ENCODE assay signal across 9 cellular contexts in the genomic region with DNA sequence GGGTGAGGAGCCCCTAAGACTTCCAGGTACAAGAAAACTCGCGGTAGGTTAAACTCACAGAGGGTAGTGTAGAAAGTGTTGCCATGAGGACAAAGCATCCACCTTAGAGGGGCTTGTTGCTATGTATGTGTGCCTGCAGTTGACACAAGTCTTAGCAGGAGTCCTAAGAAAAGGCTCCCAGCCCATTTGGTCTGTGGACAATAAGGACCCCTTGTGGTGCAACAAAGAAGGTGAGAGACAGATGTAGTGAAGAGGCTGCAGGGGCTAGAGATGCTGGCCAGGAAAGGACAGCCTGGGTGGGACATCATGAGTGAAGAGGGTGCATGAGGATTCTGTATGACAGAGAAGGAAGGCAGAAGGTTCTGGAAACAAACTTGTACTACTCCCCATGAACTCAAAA. TPM values are rescaled to one million over a fixed set of nuclear protein-coding genes. Genes with fewer than 3 reads are reported as not detected.
DNase-seq lines count a peak whose midpoint lies in the region; ATAC-seq, FAIRE-seq and TF ChIP-seq lines count a peak whose summit lies in the region.
"Had no signal": no experiment of that assay in that cellular context is flagged by ENCODE, and none has a peak within 500 bp of the region (broad histone marks: within the 10 kb centered on the region; RNA-seq: fewer than 3 reads in every experiment).

No MANE protein-coding gene starts in this region.

- H3K4me1 ChIP-seq in mucosa of descending colon (ENCODE audit: low read depth), result no peaks in the 10 kb centered on the region
- H3K4me1 ChIP-seq in aorta (ENCODE audit: control insufficient read depth in 1 of 2, insufficient read depth in 2 of 2, low read length in 2 of 2), result no peaks in the 10 kb centered on the region

- in situ Hi-C loops in T47D (cut with HindIII; ENCODE audit: low pct_unique_long_range_greater_than_20kb, low sequenced_read_pairs), result no loop called here

- peaks cover 0 to 2% of the 10 kb centered on the region in 2 donors for H3K27me3 ChIP-seq in aorta (ENCODE audit: control insufficient read depth in 1 of 2, insufficient read depth in 2 of 2, low read length in 1 of 2)

- H3K4me3 ChIP-seq in mucosa of descending colon, result no peak overlapping the region
- H3K4me3 ChIP-seq in aorta (ENCODE audit: low read length in 2 of 2), result no peak overlapping the region

- TF ChIP-seq CTCF in mucosa of descending colon (IDR thresholded peaks at IDR 0.05), result no peak

- peak; percentile 73 for DNase-seq in ELR (ENCODE audit: low read depth)
- DNase-seq in H54 (ENCODE audit: insufficient read length, low spot score), result peak; percentile 12
- peak; percentile 79 for DNase-seq in OCI-M1 (lab: John Stamatoyannopoulos, UW)
- DNase-seq in T47D (ENCODE audit: low read depth in 1 of 2, low spot score in 1 of 2), result peak; percentile 26 to 70
- DNase-seq in mucosa of descending colon, result peak in 1 of 3 donors; percentile 30
- no peak for DNase-seq in aorta

- intact Hi-C loops in mucosa of descending colon (cut with DNase I, micrococcal nuclease), result no loop called here
- intact Hi-C loops in aorta (cut with DNase I), result loop anchor here in 1 of 2 donors (5.0 kb wide), 1 partner anchor 176 kb away; no protein-coding TSS in a partner anchor

- H3K36me3 ChIP-seq in mucosa of descending colon (ENCODE audit: low read depth) (no peaks in the 10 kb centered on the region), aorta (ENCODE audit: control insufficient read depth in 1 of 2, insufficient read depth in 2 of 2, low read length in 1 of 2) (no peaks in the 10 kb centered on the region)

- no peak for TF ChIP-seq POLR2A in H54 (IDR thresholded peaks at IDR 0.05; ENCODE audit: low read depth, low read length)

- H3K9me3 ChIP-seq in mucosa of descending colon, result peaks cover 13% of the 10 kb centered on the region
- peaks cover 4% of the 10 kb centered on the region for H3K9me3 ChIP-seq in aorta (ENCODE audit: control insufficient read depth, low read length)

- WGBS in aorta, 2 donors, result 52 to 63% methylated on average over 2 of the region's 2 CpGs

- no peak overlapping the region for H3K27ac ChIP-seq in aorta (ENCODE audit: low read depth in 1 of 2, low read length in 2 of 2)
- H3K27ac ChIP-seq: VCaP had no signal

- ATAC-seq in mucosa of descending colon, result peak; percentile 58
- ATAC-seq in GM21717 (IDR thresholded peaks at IDR 0.05; ENCODE audit: unreplicated experiment), result no peak
- ATAC-seq in aorta (ENCODE audit: low FRiP score), result no peak
- ATAC-seq in GM21367 (IDR thresholded peaks at IDR 0.05; ENCODE audit: unreplicated experiment), result no peak

- no peak for FAIRE-seq in H54 (lab: Jason Lieb, UNC)

RNA-seq across cellular contexts. Expression of gene IL10, which starts 36.3 kb away (rescaled TPM):
- total RNA-seq in mucosa of descending colon (1 to 10 TPM; 1.0 to 2.9 (median 2.8) TPM), aorta (10 to 100 TPM in 1 of 2 donors, 1 to 10 TPM in 1; 2.7 to 12.6 TPM)
- 1 to 10 TPM; 3.0 to 4.3 TPM for polyA plus RNA-seq in aorta

RNA-seq across cellular contexts. Expression of gene IL19, which starts 38.0 kb away (rescaled TPM):
- total RNA-seq in mucosa of descending colon, result not detected
- total RNA-seq in aorta, result not detected
- not detected for polyA plus RNA-seq in aorta

RNA-seq across cellular contexts. Expression of gene IL20, which starts 56.8 kb away (rescaled TPM):
- not detected for total RNA-seq in mucosa of descending colon
- total RNA-seq in aorta, result not detected
- polyA plus RNA-seq in aorta, result not detected

Comparison
In these comparisons a context has a peak if more than half of its experiments do, and no peak if none do; other contexts are left out.
1. DNase-seq: peak in ELR (single experiment), H54 (single experiment), OCI-M1 (single experiment) and T47D (2 of 2); none in aorta (0 of 2).